Comparison of ENCODE assay signal across 24 cellular contexts in genomic region chr2:106165556-106165955, GRCh38. TPM values are rescaled to one million over a fixed set of nuclear protein-coding genes. Genes with fewer than 3 reads are reported as not detected.
DNase-seq lines count a peak whose midpoint lies in the region; ATAC-seq and TF ChIP-seq lines count a peak whose summit lies in the region.
"Had no signal": no experiment of that assay in that cellular context is flagged by ENCODE, and none has a peak within 500 bp of the region (broad histone marks: within the 10 kb centered on the region; RNA-seq: fewer than 3 reads in every experiment).

No MANE protein-coding gene starts in this region.

- H3K4me1 ChIP-seq in heart right ventricle (peaks cover 0 to 27% (median 4%) of the 10 kb centered on the region in 9 donors), iPS-20b (ENCODE audit: insufficient read depth, low read length) (peaks cover 47% of the 10 kb centered on the region)

- H3K9ac ChIP-seq in iPS-20b (ENCODE audit: low read depth, low read length), result peak overlapping the region; percentile 20; the same call in 1 of the 2 replicates

- H3K27ac ChIP-seq in heart right ventricle (no peak overlapping the region), iPS-20b (ENCODE audit: low read length) (peak overlapping the region; percentile 31)
- H3K27ac ChIP-seq: C4-2B, sigmoid colon, stomach had no signal

- no peak for ATAC-seq in heart right ventricle
- ATAC-seq in T-helper 17 cell, result no peak
- no peak for ATAC-seq in HG02852 (IDR thresholded peaks at IDR 0.05; ENCODE audit: unreplicated experiment)
- ATAC-seq: left colon, Right ventricle myocardium inferior had no signal

- peaks cover 4% of the 10 kb centered on the region for H3K36me3 Mint-ChIP-seq in T-helper 17 cell (ENCODE audit: low read depth)

- H3K27ac Mint-ChIP-seq in T-helper 17 cell, result peak overlapping the region; percentile 87
- H3K27ac Mint-ChIP-seq: activated T-helper 2 cell treated with anti-CD3 and anti-CD28 coated beads, Interferon-gamma antibody, Interleukin-2, Interleukin-4, amounts not matched to agents 10 μg/mL and 5 μg/mL and 100 μg/mL, durations not matched to agents 14 hours and 24 hours and 36 hours had no signal

- DNase-seq in cardiac septum (ENCODE audit: low spot score), result peak; percentile 47
- no peak for DNase-seq in heart right ventricle
- DNase-seq in T-helper 17 cell, result no peak
- DNase-seq in lower leg skin (ENCODE audit: low spot score in 2 of 2), result no peak
- DNase-seq in T-helper 9 cell, result no peak
- DNase-seq in NCI-H1092 (lab: John Stamatoyannopoulos, UW), result no peak
- DNase-seq: activated CD4-positive, alpha-beta T cell treated with anti-CD3 and anti-CD28 coated beads for 1 hour; amniotic stem cell; DMS 273 treated with DMSO at 0.1 percent for 48 hours; HCEC 1CT; KG1; left colon; NCI-H774; nephron progenitor cell; posterior cingulate gyrus; sigmoid colon; stomach; SW 1271; upper lobe of left lung had no signal

- H3K4me3 ChIP-seq in heart right ventricle, result no peak overlapping the region
- peak overlapping the region; percentile 44 for H3K4me3 ChIP-seq in iPS-20b (ENCODE audit: low read length)
- H3K4me3 ChIP-seq in lower leg skin (ENCODE audit: low read depth, poor library complexity, severe bottlenecking), result no peak overlapping the region
- H3K4me3 ChIP-seq: sigmoid colon, stomach, upper lobe of left lung had no signal

- H3K27me3 Mint-ChIP-seq in T-helper 17 cell, result no peaks in the 10 kb centered on the region

- H3K9me3 ChIP-seq in heart right ventricle (peaks cover 0 to 8% (median 0%) of the 10 kb centered on the region in 11 donors), T-helper 17 cell (ENCODE audit: control insufficient read depth, low read length, poor library complexity, severe bottlenecking) (no peaks in the 10 kb centered on the region), iPS-20b (ENCODE audit: insufficient read depth, low read depth, low read length) (no peaks in the 10 kb centered on the region)
- H3K9me3 ChIP-seq: sigmoid colon, stomach, upper lobe of left lung had no signal

- TF ChIP-seq POLR2A in lower leg skin (IDR thresholded peaks at IDR 0.05), result no peak

- 56 to 57% methylated on average over 6 of the region's 6 CpGs for WGBS in heart right ventricle, 2 donors
- 71 to 76% methylated on average over 6 of the region's 6 CpGs for WGBS in lower leg skin, 2 donors

- peaks cover 51% of the 10 kb centered on the region for H3K4me1 Mint-ChIP-seq in T-helper 17 cell

- intact Hi-C loops in cardiac septum (cut with DNase I), result no loop called here
- intact Hi-C loops in heart right ventricle (cut with DNase I), result no loop called here
- intact Hi-C loops in lower leg skin (cut with DNase I; ENCODE audit: low total_unique reads), result no loop called here

- TF ChIP-seq CTCF in heart right ventricle (IDR thresholded peaks at IDR 0.05), result no peak
- no peak for TF ChIP-seq CTCF in lower leg skin (IDR thresholded peaks at IDR 0.05)

- no peaks in the 10 kb centered on the region for H3K27me3 ChIP-seq in heart right ventricle
- H3K27me3 ChIP-seq in iPS-20b (ENCODE audit: insufficient read depth, low read length), result no peaks in the 10 kb centered on the region
- H3K27me3 ChIP-seq: sigmoid colon, stomach, upper lobe of left lung had no signal

- H3K4me3 Mint-ChIP-seq in T-helper 17 cell, result no peak overlapping the region
- H3K4me3 Mint-ChIP-seq: nephron progenitor cell had no signal

- H3K36me3 ChIP-seq in heart right ventricle (peaks cover 0 to 18% (median 0%) of the 10 kb centered on the region in 9 donors), iPS-20b (ENCODE audit: insufficient read depth, low read depth, low read length) (peaks cover 24% of the 10 kb centered on the region)
- H3K36me3 ChIP-seq: sigmoid colon, upper lobe of left lung had no signal

RNA-seq across cellular contexts. Expression of gene UXS1, which starts 28.5 kb away (rescaled TPM):
- total RNA-seq in cardiac septum (23.3 TPM), heart right ventricle (10 to 100 TPM; 22.0 to 35.0 (median 25.9) TPM), T-helper 17 cell (100 to 1,000 TPM in 1 of 2 donors, 10 to 100 TPM in 1; 96.4 to 106 TPM), lower leg skin (10 to 100 TPM; 16.7 to 46.2 (median 34.9) TPM)
- polyA plus RNA-seq in heart right ventricle, result 10 to 100 TPM in 1 of 2 donors, 1 to 10 TPM in 1; 7.1 to 19.9 TPM
